ENCODE assay signal across 1 cellular context in genomic region chr4:184330008-184330400, GRCh38.
TF ChIP-seq lines count a peak whose summit lies in the region.

No MANE protein-coding gene starts in this region.

TF ChIP-seq in HepG2, 621 proteins besides CTCF, POLR2A, EP300 and RAD21 (continued from another document):
- TF ChIP-seq DR1 (CRISPR knock-in tag; IDR thresholded peaks at IDR 0.05) (no peak), ZBTB33 (CRISPR knock-in tag; IDR thresholded peaks at IDR 0.05) (peak; percentile 67; the same call in 1 of the 2 replicates), MNT (IDR thresholded peaks at IDR 0.05) (0 out of 2 replicates have a peak, but pooled peaks have one; percentile 5), NFE2L1 (CRISPR knock-in tag; IDR thresholded peaks at IDR 0.05; ENCODE audit: borderline replicate concordance) (no peak), FOXP1 (IDR thresholded peaks at IDR 0.05) (no peak), FOXP1 (CRISPR knock-in tag; IDR thresholded peaks at IDR 0.05) (peak; percentile 28; the same call in 1 of the 2 replicates), SMAD9 (CRISPR knock-in tag; IDR thresholded peaks at IDR 0.05) (no peak), NR0B2 (CRISPR knock-in tag; IDR thresholded peaks at IDR 0.05) (no peak), SAP130 (CRISPR knock-in tag; IDR thresholded peaks at IDR 0.05; ENCODE audit: low read depth) (peak; percentile 16; the same call in 1 of the 2 replicates), BHLHE40 (IDR thresholded peaks at IDR 0.05; ENCODE audit: low read length) (0 out of 2 replicates have a peak, but pooled peaks have one; percentile 8)
